ENCODE assay signal across 1 cellular context in genomic region chr22:38082986-38083710, GRCh38.
TF ChIP-seq lines count a peak whose summit lies in the region.

No MANE protein-coding gene starts in this region.

TF ChIP-seq in H1, 55 proteins besides CTCF, POLR2A, EP300 and RAD21 (continued from another document):
- TF ChIP-seq EGR1 (IDR thresholded peaks at IDR 0.05; ENCODE audit: borderline replicate concordance, low read depth, low read length): no peak
- TF ChIP-seq TBP (IDR thresholded peaks at IDR 0.05; ENCODE audit: low read depth, low read length): no peak
- no peak for TF ChIP-seq BCL11A (IDR thresholded peaks at IDR 0.05; ENCODE audit: low read depth in 2 of 2, low read length in 2 of 2)
- no peak for TF ChIP-seq GTF2F1 (IDR thresholded peaks at IDR 0.05; ENCODE audit: borderline replicate concordance, low read depth, low read length)
- no peak for TF ChIP-seq KDM5A (IDR thresholded peaks at IDR 0.05; ENCODE audit: low read length)
- TF ChIP-seq SAP30 (IDR thresholded peaks at IDR 0.05; ENCODE audit: insufficient read depth, insufficient replicate concordance, low read length): no peak
- no peak for TF ChIP-seq SIN3A (conservative IDR thresholded peaks at IDR 0.05 in 1 of 2, IDR thresholded peaks at IDR 0.05 in 1 of 2; ENCODE audit: low read depth in 1 of 2, low read length in 2 of 2)
- no peak for TF ChIP-seq TCF12 (IDR thresholded peaks at IDR 0.05; ENCODE audit: low read depth, low read length)
- no peak for TF ChIP-seq YY1 (IDR thresholded peaks at IDR 0.05; ENCODE audit: low read depth, low read length)
- no peak for TF ChIP-seq BRCA1 (IDR thresholded peaks at IDR 0.05; ENCODE audit: low read depth, low read length)
- no peak for TF ChIP-seq CTBP2 (IDR thresholded peaks at IDR 0.05; ENCODE audit: borderline replicate concordance, insufficient read depth, insufficient read length, low read length)
- no peak for TF ChIP-seq FOSL1 (IDR thresholded peaks at IDR 0.05; ENCODE audit: insufficient read depth, low read depth, low read length)
- TF ChIP-seq NRF1 (IDR thresholded peaks at IDR 0.05; ENCODE audit: low read depth, low read length): no peak
- TF ChIP-seq USF2 (IDR thresholded peaks at IDR 0.05; ENCODE audit: low read length): no peak
- no peak for TF ChIP-seq BACH1 (IDR thresholded peaks at IDR 0.05; ENCODE audit: low read length)
- TF ChIP-seq TAF7 (optimal IDR thresholded peaks at IDR 0.05; ENCODE audit: borderline replicate concordance, low read depth, low read length): no peak
